7 cellular contexts compared by ENCODE assay signal in genomic region chr14:101810897-101811620, GRCh38. TPM values are rescaled to one million over a fixed set of nuclear protein-coding genes. Genes with fewer than 3 reads are reported as not detected.
DNase-seq lines count a peak whose midpoint lies in the region; ATAC-seq and TF ChIP-seq lines count a peak whose summit lies in the region.

No MANE protein-coding gene starts in this region.

- H3K27ac ChIP-seq in VCaP (peak overlapping the region; percentile 97), gastroesophageal sphincter (peak overlapping the region; percentile 93 to 99 (median 97))

- TF ChIP-seq EP300 in gastroesophageal sphincter (IDR thresholded peaks at IDR 0.05): no peak

- intact Hi-C loops in left colon (cut with DNase I, micrococcal nuclease): no loop called here

- H3K9me3 Mint-ChIP-seq in stimulated activated memory B cell treated with anti-CD40 and anti-IgM and Interleukin-4, amounts not matched to agents 10 μg/mL and 1 μg/mL and 100 μg/mL, for 72 hours: no peaks in the 10 kb centered on the region

- H3K4me3 ChIP-seq in HFF-Myc (replicated peaks; ENCODE audit: low read depth, low read length) (peak overlapping the region; percentile 63), gastroesophageal sphincter (peak overlapping the region; percentile 59 to 91)

- H3K27ac Mint-ChIP-seq in stimulated activated memory B cell treated with anti-CD40 and anti-IgM and Interleukin-4, amounts not matched to agents 10 μg/mL and 1 μg/mL and 100 μg/mL, for 72 hours: peak overlapping the region; percentile 100

- no peaks in the 10 kb centered on the region for H3K36me3 ChIP-seq in gastroesophageal sphincter

- ATAC-seq in gastroesophageal sphincter: no peak
- no peak for ATAC-seq in stimulated activated memory B cell treated with anti-CD40 and anti-IgM and Interleukin-4, amounts not matched to agents 10 μg/mL and 1 μg/mL and 100 μg/mL, for 72 hours
- no peak for ATAC-seq in HG02981 (IDR thresholded peaks at IDR 0.05; ENCODE audit: unreplicated experiment)
- ATAC-seq in left colon: no peak

- no peaks in the 10 kb centered on the region for H3K27me3 ChIP-seq in gastroesophageal sphincter

- TF ChIP-seq CTCF in HFF-Myc (IDR thresholded peaks at IDR 0.05; ENCODE audit: low read depth, low read length, missing control alignments) (no peak), VCaP (conservative IDR thresholded peaks at IDR 0.05) (no peak), gastroesophageal sphincter (IDR thresholded peaks at IDR 0.05) (no peak), GM10266 (IDR thresholded peaks at IDR 0.05; ENCODE audit: control insufficient read depth, insufficient read depth, low read depth, missing control alignments) (no peak)

- no peak for TF ChIP-seq POLR2A in gastroesophageal sphincter (IDR thresholded peaks at IDR 0.05)

- DNase-seq in HFF-Myc (ENCODE audit: extremely low read depth, low read depth): no peak
- DNase-seq in left colon: no peak
- DNase-seq in GM10266 (ENCODE audit: extremely low spot score): no peak

- peaks cover 10 to 62% (median 17%) of the 10 kb centered on the region in 3 donors for H3K4me1 ChIP-seq in gastroesophageal sphincter

- peaks cover 24% of the 10 kb centered on the region for H3K36me3 Mint-ChIP-seq in stimulated activated memory B cell treated with anti-CD40 and anti-IgM and Interleukin-4, amounts not matched to agents 10 μg/mL and 1 μg/mL and 100 μg/mL, for 72 hours

- H3K9me3 ChIP-seq in gastroesophageal sphincter: no peaks in the 10 kb centered on the region

- H3K4me1 Mint-ChIP-seq in stimulated activated memory B cell treated with anti-CD40 and anti-IgM and Interleukin-4, amounts not matched to agents 10 μg/mL and 1 μg/mL and 100 μg/mL, for 72 hours: peaks cover 57% of the 10 kb centered on the region

- H3K27me3 Mint-ChIP-seq in stimulated activated memory B cell treated with anti-CD40 and anti-IgM and Interleukin-4, amounts not matched to agents 10 μg/mL and 1 μg/mL and 100 μg/mL, for 72 hours: no peaks in the 10 kb centered on the region

- peak overlapping the region; percentile 98 for H3K4me3 Mint-ChIP-seq in stimulated activated memory B cell treated with anti-CD40 and anti-IgM and Interleukin-4, amounts not matched to agents 10 μg/mL and 1 μg/mL and 100 μg/mL, for 72 hours

- WGBS in gastroesophageal sphincter (ENCODE audit: low coverage in 1 of 2), 2 donors: 62 to 71% methylated on average over 4 to 5 of the region's 5 CpGs

RNA-seq across cellular contexts. Expression of gene PPP2R5C, which starts 49.5 kb away (rescaled TPM):
- total RNA-seq in gastroesophageal sphincter (100 to 1,000 TPM; 123 to 199 (median 131) TPM), left colon (100 to 1,000 TPM; 139 to 144 TPM)
